In genomic region chr7:23333671-23334246, GRCh38 we compare ENCODE assay signal across 12 cellular contexts. TPM values are rescaled to one million over a fixed set of nuclear protein-coding genes. Genes with fewer than 3 reads are reported as not detected.
DNase-seq lines count a peak whose midpoint lies in the region; ATAC-seq and TF ChIP-seq lines count a peak whose summit lies in the region.
"Had no signal": no experiment of that assay in that cellular context is flagged by ENCODE, and none has a peak within 500 bp of the region (broad histone marks: within the 10 kb centered on the region; RNA-seq: fewer than 3 reads in every experiment).

No MANE protein-coding gene starts in this region.

- peak; percentile 95 for DNase-seq in AG09309 (ENCODE audit: low read depth)
- DNase-seq in NCI-H446 (lab: John Stamatoyannopoulos, UW), result peak; percentile 20 to 73
- DNase-seq in epithelial cell of prostate (ENCODE audit: low read depth, low spot score), result peak; percentile 66
- DNase-seq in activated T-cell treated with anti-CD3 and anti-CD28 coated beads, Interleukin-2, amount 50 U/mL, for 4 hours, result no peak
- DNase-seq in stimulated activated CD4-positive, alpha-beta T cell treated with anti-CD3 and anti-CD28 coated beads, Interleukin-4, amount 100 ng/mL, for 24 hours, result no peak
- DNase-seq in NCI-H128 (lab: John Stamatoyannopoulos, UW; ENCODE audit: unreplicated experiment), result no peak
- DNase-seq: dorsolateral prefrontal cortex; NCI-H1048; stimulated activated CD4-positive, alpha-beta T cell treated with anti-CD3 and anti-CD28 coated beads, Interleukin-4, amount 100 ng/mL, for 1 hour had no signal

- H3K4me3 Mint-ChIP-seq in nephron, result no peak overlapping the region
- H3K4me3 Mint-ChIP-seq in activated T-cell treated with anti-CD3 and anti-CD28 coated beads, Interleukin-2, amount 50 U/mL, for 4 hours, result no peak overlapping the region
- H3K4me3 Mint-ChIP-seq: memory B cell had no signal

- H3K9me3 Mint-ChIP-seq in nephron, result no peaks in the 10 kb centered on the region
- no peaks in the 10 kb centered on the region for H3K9me3 Mint-ChIP-seq in activated T-cell treated with anti-CD3 and anti-CD28 coated beads, Interleukin-2, amount 50 U/mL, for 4 hours
- H3K9me3 Mint-ChIP-seq: memory B cell had no signal

- no peak overlapping the region for H3K4me3 ChIP-seq in AG09309 (ENCODE audit: control insufficient read depth, low read depth, low read length)
- H3K4me3 ChIP-seq: dorsolateral prefrontal cortex had no signal

- H3K27me3 Mint-ChIP-seq in nephron (ENCODE audit: low read depth), result no peaks in the 10 kb centered on the region
- peaks cover 5% of the 10 kb centered on the region for H3K27me3 Mint-ChIP-seq in activated T-cell treated with anti-CD3 and anti-CD28 coated beads, Interleukin-2, amount 50 U/mL, for 4 hours (ENCODE audit: low read depth)

- H3K36me3 Mint-ChIP-seq in nephron (ENCODE audit: low read depth), result peaks cover 81% of the 10 kb centered on the region
- H3K36me3 Mint-ChIP-seq in activated T-cell treated with anti-CD3 and anti-CD28 coated beads, Interleukin-2, amount 50 U/mL, for 4 hours (ENCODE audit: insufficient read depth), result no peaks in the 10 kb centered on the region

- TF ChIP-seq CTCF in AG09309 (IDR thresholded peaks at IDR 0.05; ENCODE audit: control insufficient read depth, insufficient read depth, low read depth, low read length, missing control alignments) (no peak), nephron (IDR thresholded peaks at IDR 0.05; ENCODE audit: unreplicated experiment in 3 of 3) (no peak)

- no peak for ATAC-seq in activated T-cell treated with anti-CD3 and anti-CD28 coated beads, Interleukin-2, amount 50 U/mL, for 4 hours
- no peak for ATAC-seq in GM21786 (IDR thresholded peaks at IDR 0.05; ENCODE audit: unreplicated experiment)

- peaks cover 31% of the 10 kb centered on the region for H3K4me1 Mint-ChIP-seq in nephron
- no peaks in the 10 kb centered on the region for H3K4me1 Mint-ChIP-seq in activated T-cell treated with anti-CD3 and anti-CD28 coated beads, Interleukin-2, amount 50 U/mL, for 4 hours (ENCODE audit: low read depth)
- H3K4me1 Mint-ChIP-seq: memory B cell had no signal

- peak overlapping the region; percentile 63 for H3K27ac ChIP-seq in epithelial cell of prostate

- H3K27ac Mint-ChIP-seq in nephron, result peak overlapping the region; percentile 83 to 92 (median 92)
- H3K27ac Mint-ChIP-seq: memory B cell had no signal

RNA-seq across cellular contexts. Expression of gene MALSU1, which starts 34.6 kb away (rescaled TPM):
- total RNA-seq in activated T-cell treated with anti-CD3 and anti-CD28 coated beads, Interleukin-2, amount 50 U/mL, for 4 hours, result 100 to 1,000 TPM in 2 of 3 donors, 10 to 100 TPM in 1; 96.5 to 121 (median 113) TPM

Comparison
In these comparisons a context has a peak if more than half of its experiments do, and no peak if none do; other contexts are left out.
1. DNase-seq: peak in AG09309 (single experiment), NCI-H446 (2 of 2) and epithelial cell of prostate (single experiment); none in activated T-cell treated with anti-CD3 and anti-CD28 coated beads, Interleukin-2, amount 50 U/mL, for 4 hours (single experiment), stimulated activated CD4-positive, alpha-beta T cell treated with anti-CD3 and anti-CD28 coated beads, Interleukin-4, amount 100 ng/mL, for 24 hours (single experiment) and NCI-H128 (single experiment).